15 cellular contexts compared by ENCODE assay signal in genomic region chr16:73125860-73126259, GRCh38.
A peak's percentile ranks its signal among the peaks of the same experiment; 100 is the strongest.
DNase-seq lines count a peak whose midpoint lies in the region; ATAC-seq and TF ChIP-seq lines count a peak whose summit lies in the region.
"Had no signal": no experiment of that assay in that cellular context is flagged by ENCODE, and none has a peak within 500 bp of the region (broad histone marks: within the 10 kb centered on the region; RNA-seq: fewer than 3 reads in every experiment).

No MANE protein-coding gene starts in this region.

- no peak for TF ChIP-seq CTCF in AG04450 (IDR thresholded peaks at IDR 0.05; ENCODE audit: low read depth, low read length)
- TF ChIP-seq CTCF in astrocyte of the spinal cord (IDR thresholded peaks at IDR 0.05; ENCODE audit: low read depth, low read length) = no peak

- no peaks in the 10 kb centered on the region for H3K27me3 ChIP-seq in AG04450 (ENCODE audit: control insufficient read depth, insufficient read depth, low read length)
- H3K27me3 ChIP-seq: spleen had no signal

- POLR2A ChIA-PET in AG04450 (lab: Yijun Ruan, JAX) = interaction anchor here (0.7 kb wide), 1 partner anchor 89 kb away, joined by 3 read pairs; no protein-coding TSS in a partner anchor

- ATAC-seq in HG02884 (IDR thresholded peaks at IDR 0.05; ENCODE audit: unreplicated experiment) (no peak), GM21381 (IDR thresholded peaks at IDR 0.05; ENCODE audit: unreplicated experiment) (no peak), GM21786 (IDR thresholded peaks at IDR 0.05; ENCODE audit: unreplicated experiment) (no peak)
- ATAC-seq: CD8-positive, alpha-beta T cell; Panc1; WTC11 had no signal

- no peak overlapping the region for H3K27ac ChIP-seq in AG04450 (ENCODE audit: low read depth, low read length)

- no peaks in the 10 kb centered on the region for H3K9me3 ChIP-seq in AG04450 (ENCODE audit: control insufficient read depth, insufficient read depth, low read length)

- peak; percentile 11 for DNase-seq in AG04450 (ENCODE audit: low read depth, low spot score)
- peak; percentile 27 for DNase-seq in HPDE6-E6E7 (ENCODE audit: extremely low spot score)
- DNase-seq in astrocyte of the spinal cord (ENCODE audit: low read depth, low spot score) = peak; percentile 52
- peak; percentile 89 for DNase-seq in iris pigment epithelial cell (ENCODE audit: low read depth)
- DNase-seq in NAMALWA (ENCODE audit: low spot score) = no peak
- DNase-seq: CD8-positive, alpha-beta T cell; hippocampal formation; NCI-H2081; spleen; stimulated activated CD8-positive, alpha-beta memory T cell treated with anti-CD3 and anti-CD28 coated beads, Interleukin-4, amount 100 ng/mL, for 48 hours had no signal

- H3K4me3 ChIP-seq in AG04450 (ENCODE audit: low read depth, low read length) (no peak overlapping the region), astrocyte of the spinal cord (ENCODE audit: low read depth, low read length) (no peak overlapping the region)
- H3K4me3 ChIP-seq: spleen had no signal

- in situ Hi-C loops in astrocyte of the spinal cord (cut with HindIII; ENCODE audit: low sequenced_read_pairs) = no loop called here

- CTCF ChIA-PET in AG04450 (lab: Charles Lee) = no interaction called here
